In genomic region chr2:180306346-180306745, GRCh38 we compare ENCODE assay signal across 31 cellular contexts.
"Had no signal": no experiment of that assay in that cellular context is flagged by ENCODE, and none has a peak within 500 bp of the region (broad histone marks: within the 10 kb centered on the region; RNA-seq: fewer than 3 reads in every experiment).

No MANE protein-coding gene starts in this region.

- H3K9me3 ChIP-seq: adrenal gland, body of pancreas, esophagus squamous epithelium had no signal

- H3K27ac ChIP-seq: adrenal gland, body of pancreas, epithelial cell of prostate, esophagus squamous epithelium, WERI-Rb-1 had no signal

- DNase-seq: activated B cell treated with CpG ODN at 0.5 μM for 24 hours; activated CD4-positive, alpha-beta memory T cell treated with anti-CD3 and anti-CD28 coated beads for 36 hours; activated CD4-positive, alpha-beta T cell treated with anti-CD3 and anti-CD28 coated beads, Interleukin-2, amount 10 ng/mL, durations not matched to agents 24 days and 14 days; activated CD8-positive, alpha-beta memory T cell treated with anti-CD3 and anti-CD28 coated beads, Interleukin-2, amount 10 ng/mL, durations not matched to agents 7 days and 5 days; activated CD8-positive, alpha-beta memory T cell treated with anti-CD3 and anti-CD28 coated beads, Interleukin-2, amount 50 U/mL, for 4 hours; activated CD8-positive, alpha-beta T cell treated with anti-CD3 and anti-CD28 coated beads, Interleukin-2, amount 10 ng/mL, durations not matched to agents 7 days and 5 days; activated effector memory CD4-positive, alpha-beta T cell treated with anti-CD3 and anti-CD28 coated beads, Interleukin-2, amount 50 U/mL, for 16 hours; activated naive CD4-positive, alpha-beta T cell treated with anti-CD3 and anti-CD28 coated beads for 36 hours; activated naive CD8-positive, alpha-beta T cell treated with anti-CD3 and anti-CD28 coated beads for 36 hours; activated naive CD8-positive, alpha-beta T cell treated with anti-CD3 and anti-CD28 coated beads, Interleukin-2, amount 50 U/mL, for 24 hours; activated T-cell treated with anti-CD3 and anti-CD28 coated beads, Interleukin-2, amount 50 U/mL, for 1 hour; activated T-cell treated with anti-CD3 and anti-CD28 coated beads, Interleukin-2, amount 50 U/mL, for 48 hours; adrenal gland; amygdala; aorta; body of pancreas; caudate nucleus; cortex of kidney; dermis blood vessel endothelial cell; effector CD4-positive, alpha-beta T cell; effector memory CD8-positive, alpha-beta T cell; esophagus squamous epithelium; foreskin fibroblast; head of caudate nucleus; T-helper 17 cell; T1000; WERI-Rb-1 had no signal

- H3K27me3 ChIP-seq: adrenal gland, body of pancreas, esophagus squamous epithelium had no signal

- H3K36me3 ChIP-seq: adrenal gland, esophagus squamous epithelium, WERI-Rb-1 had no signal

- ATAC-seq: activated CD4-positive, CD25-positive, alpha-beta regulatory T cell treated with anti-CD3 and anti-CD28 coated beads, Interleukin-2, amount 50 U/mL, for 24 hours; activated CD8-positive, alpha-beta memory T cell treated with anti-CD3 and anti-CD28 coated beads, Interleukin-2, amount 10 ng/mL, durations not matched to agents 7 days and 5 days; activated CD8-positive, alpha-beta T cell treated with anti-CD3 and anti-CD28 coated beads, Interleukin-2, amount 10 ng/mL, durations not matched to agents 7 days and 5 days; activated naive CD8-positive, alpha-beta T cell treated with anti-CD3 and anti-CD28 coated beads, Interleukin-2, amount 50 U/mL, for 24 hours; body of pancreas; effector memory CD8-positive, alpha-beta T cell; T-helper 17 cell had no signal

- FAIRE-seq: colon, frontal cortex had no signal

- H3K4me3 ChIP-seq: adrenal gland, body of pancreas, esophagus squamous epithelium had no signal

- H3K4me1 ChIP-seq: adrenal gland, body of pancreas, esophagus squamous epithelium had no signal
